ENCODE assay signal across 8 cellular contexts in the genomic region with DNA sequence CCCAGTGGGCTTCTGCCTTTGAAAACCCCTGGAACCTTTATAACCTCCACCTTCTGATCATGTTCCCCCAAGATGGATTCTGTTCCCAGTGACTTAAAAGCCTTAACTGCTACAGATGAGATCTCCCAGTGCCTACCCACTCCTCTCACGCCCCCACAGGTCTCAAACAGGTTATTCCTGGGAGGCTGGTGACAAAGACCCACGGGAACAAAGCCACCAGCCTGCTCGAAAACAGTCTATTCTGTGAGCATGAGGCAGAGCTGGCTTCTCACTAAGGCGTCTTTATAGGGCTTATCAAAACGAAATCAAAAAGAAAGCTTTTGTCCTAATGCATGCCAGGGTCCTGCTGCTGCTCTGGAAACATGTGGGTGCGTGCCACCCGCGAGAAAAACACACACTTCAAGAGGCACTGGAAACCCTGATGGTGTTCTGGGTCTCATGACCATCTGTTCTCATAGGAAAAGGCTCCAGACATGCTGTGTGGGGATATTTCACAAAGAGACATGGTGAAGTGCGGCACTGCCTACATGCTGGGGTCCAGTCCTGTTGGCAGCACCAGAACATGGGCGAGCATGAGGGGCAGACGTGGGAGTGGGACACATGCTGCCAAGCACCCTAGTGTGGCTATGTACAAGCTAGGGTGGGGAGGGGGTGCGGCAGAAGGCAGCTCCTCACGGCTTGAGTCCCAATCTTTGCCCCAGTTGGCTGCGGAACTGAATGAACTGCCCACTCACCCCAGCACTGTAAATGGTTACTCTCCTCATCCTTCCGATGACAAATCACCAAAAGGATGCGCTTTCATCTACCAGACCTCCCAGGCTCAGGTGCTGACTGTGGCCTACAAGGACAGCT. TPM values are rescaled to one million over a fixed set of nuclear protein-coding genes. Genes with fewer than 3 reads are reported as not detected.
A peak's percentile ranks its signal among the peaks of the same experiment; 100 is the strongest.
DNase-seq lines count a peak whose midpoint lies in the region; ATAC-seq and TF ChIP-seq lines count a peak whose summit lies in the region.

No MANE protein-coding gene starts in this region.

- H3K79me2 ChIP-seq in trophoblast cell (ENCODE audit: control insufficient read depth, insufficient read depth, low read length, poor library complexity) = peaks cover 23% of the 10 kb centered on the region

- no peak overlapping the region for H3K9ac ChIP-seq in trophoblast cell (ENCODE audit: low read length)

- DNase-seq in GM06990 (ENCODE audit: extremely low read depth, insufficient read length) (no peak), RWPE1 (ENCODE audit: low spot score) (no peak), endothelial cell (ENCODE audit: low spot score) (no peak), trophoblast cell (no peak), activated gamma-delta T cell treated with Interleukin-2 at 50 U/mL for 16 hours (no peak)

- H3K27me3 ChIP-seq in GM06990 (replicated peaks; ENCODE audit: control insufficient read depth, insufficient read depth, low read length) = no peaks in the 10 kb centered on the region
- no peaks in the 10 kb centered on the region for H3K27me3 ChIP-seq in trophoblast cell (ENCODE audit: insufficient read depth, low read length)

- ATAC-seq in GM18909 (IDR thresholded peaks at IDR 0.05; ENCODE audit: poor library complexity, unreplicated experiment) (no peak), GM18870 (IDR thresholded peaks at IDR 0.05; ENCODE audit: unreplicated experiment) (no peak), HG03460 (IDR thresholded peaks at IDR 0.05; ENCODE audit: unreplicated experiment) (no peak)

- H4K91ac ChIP-seq in trophoblast cell (ENCODE audit: low read depth, low read length) = peak overlapping the region; percentile 0

- CTCF ChIA-PET in RWPE1 (lab: Yijun Ruan, JAX) = interaction anchor here (0.7 to 1.0 kb wide), 3 partner anchors 78 to 1679 kb away, joined by 3 to 6 read pairs (median 5); no protein-coding TSS in a partner anchor

- H3K27ac Mint-ChIP-seq in endothelial cell (ENCODE audit: unreplicated experiment) = peak overlapping the region; percentile 82

- H2BK120ac ChIP-seq in trophoblast cell (ENCODE audit: insufficient read depth, low read length, poor library complexity) = no peak overlapping the region

- peak overlapping the region; percentile 74 for H3K4me3 ChIP-seq in GM06990 (replicated peaks; ENCODE audit: low read depth, low read length)
- H3K4me3 ChIP-seq in trophoblast cell (ENCODE audit: low read depth, low read length) = no peak overlapping the region

- H3K4me3 Mint-ChIP-seq in endothelial cell (ENCODE audit: unreplicated experiment) = peak overlapping the region; percentile 97

- peaks cover 17% of the 10 kb centered on the region for H3K27me3 Mint-ChIP-seq in endothelial cell (ENCODE audit: unreplicated experiment)

- no peaks in the 10 kb centered on the region for H3K9me3 Mint-ChIP-seq in endothelial cell (ENCODE audit: unreplicated experiment)

- H3K9me3 ChIP-seq in trophoblast cell (ENCODE audit: insufficient read depth, low read depth, low read length) = no peaks in the 10 kb centered on the region

- peak overlapping the region; percentile 98 for H3K4me2 ChIP-seq in trophoblast cell (ENCODE audit: low read length)

- H3K36me3 Mint-ChIP-seq in endothelial cell (ENCODE audit: low read depth, unreplicated experiment) = peaks cover 46% of the 10 kb centered on the region

- WGBS in trophoblast cell (ENCODE audit: extremely low coverage, insufficient coverage, insufficient read length) = no CpG with 5 or more reads among the region's 16 CpGs

- no peak overlapping the region for H4K12ac ChIP-seq in trophoblast cell (ENCODE audit: low read depth, low read length)

- H3K36me3 ChIP-seq in GM06990 (ENCODE audit: control insufficient read depth, insufficient read depth, low read length) = peaks cover 10% of the 10 kb centered on the region
- peaks cover 2 to 7% of the 10 kb centered on the region in 2 experiments for H3K36me3 ChIP-seq in trophoblast cell (ENCODE audit: control insufficient read depth in 1 of 2, insufficient read depth in 2 of 2, low read length in 2 of 2)

- no peak overlapping the region for H2BK12ac ChIP-seq in trophoblast cell (ENCODE audit: low read length)

- no peak for TF ChIP-seq CTCF in GM06990 (IDR thresholded peaks at IDR 0.05; ENCODE audit: insufficient read depth, low read length, poor library complexity, severe bottlenecking)
- TF ChIP-seq CTCF in RWPE1 (conservative IDR thresholded peaks at IDR 0.05; ENCODE audit: low read depth) = no peak
- TF ChIP-seq CTCF in endothelial cell (IDR thresholded peaks at IDR 0.05; ENCODE audit: unreplicated experiment) = no peak

- H3K79me1 ChIP-seq in trophoblast cell (ENCODE audit: low read length) = peaks cover 10% of the 10 kb centered on the region

- POLR2A ChIA-PET in RWPE1 (lab: Yijun Ruan, JAX; ENCODE audit: low non-redundant PET) = no interaction called here

- H3K4me1 ChIP-seq in trophoblast cell (ENCODE audit: control insufficient read depth in 1 of 2, insufficient read depth in 2 of 2, low read length in 2 of 2) = peaks cover 18 to 34% of the 10 kb centered on the region in 2 experiments

- H2BK5ac ChIP-seq in trophoblast cell (ENCODE audit: low read depth, low read length, poor library complexity) = no peak overlapping the region

- no peak overlapping the region for H2AFZ ChIP-seq in trophoblast cell (ENCODE audit: insufficient read depth, low read length, poor library complexity)

- no peak overlapping the region for H3K18ac ChIP-seq in trophoblast cell (ENCODE audit: low read length)

- H4K8ac ChIP-seq in trophoblast cell (ENCODE audit: low read depth, low read length) = no peak overlapping the region

- peak overlapping the region; percentile 3 for H3K4ac ChIP-seq in trophoblast cell (ENCODE audit: low read depth, low read length)

- H3K23ac ChIP-seq in trophoblast cell (ENCODE audit: low read length) = peak overlapping the region; percentile 15

- no peak overlapping the region for H2AK5ac ChIP-seq in trophoblast cell (ENCODE audit: low read length)

- H3K14ac ChIP-seq in trophoblast cell (ENCODE audit: low read length) = no peak overlapping the region

- H3K27ac ChIP-seq in RWPE1 = peak overlapping the region; percentile 39
- H3K27ac ChIP-seq in trophoblast cell (ENCODE audit: low read depth, low read length) = no peak overlapping the region

- peaks cover 84% of the 10 kb centered on the region for H3K4me1 Mint-ChIP-seq in endothelial cell (ENCODE audit: unreplicated experiment)

RNA-seq across cellular contexts. Expression of a gene that starts 2.1 kb away (rescaled TPM):
- total RNA-seq in endothelial cell (ENCODE audit: unreplicated experiment) = 952 TPM
- 243 and 249 TPM in 2 replicates for polyA plus RNA-seq in trophoblast cell (2013)
